Comparison of ENCODE assay signal across 11 cellular contexts in the genomic region with DNA sequence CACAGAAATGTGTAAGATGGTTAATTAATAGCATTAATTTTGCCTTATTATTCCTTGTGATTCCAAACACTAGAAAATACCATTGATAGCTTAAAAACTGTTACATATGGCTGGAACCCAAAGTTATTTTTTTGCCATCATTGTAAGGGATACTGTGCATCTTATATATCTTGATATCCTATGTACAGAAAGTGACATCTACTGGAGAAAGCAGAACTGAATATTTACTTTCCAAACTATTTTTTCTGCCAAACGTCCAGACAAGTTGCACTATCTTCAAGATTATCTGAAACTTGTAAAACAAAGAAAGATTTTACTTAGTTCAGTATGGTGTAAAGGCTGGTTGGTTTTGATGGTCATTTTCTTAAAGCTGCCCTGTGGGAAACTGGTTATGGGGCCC. TPM values are rescaled to one million over a fixed set of nuclear protein-coding genes. Genes with fewer than 3 reads are reported as not detected.
A peak's percentile ranks its signal among the peaks of the same experiment; 100 is the strongest.
DNase-seq lines count a peak whose midpoint lies in the region; ATAC-seq and TF ChIP-seq lines count a peak whose summit lies in the region.
"Had no signal": no experiment of that assay in that cellular context is flagged by ENCODE, and none has a peak within 500 bp of the region (broad histone marks: within the 10 kb centered on the region; RNA-seq: fewer than 3 reads in every experiment).

No MANE protein-coding gene starts in this region.

- H3K9me3 ChIP-seq in right cardiac atrium (ENCODE audit: control insufficient read depth, low read length) (no peaks in the 10 kb centered on the region), gastroesophageal sphincter (no peaks in the 10 kb centered on the region), vagina (no peaks in the 10 kb centered on the region)

- H3K36me3 ChIP-seq in gastroesophageal sphincter (no peaks in the 10 kb centered on the region), vagina (no peaks in the 10 kb centered on the region)

- TF ChIP-seq EP300 in gastroesophageal sphincter (IDR thresholded peaks at IDR 0.05): no peak

- ATAC-seq in Right ventricle myocardium superior (ENCODE audit: poor library complexity): peak; percentile 58
- no peak for ATAC-seq in right cardiac atrium
- no peak for ATAC-seq in gastroesophageal sphincter
- ATAC-seq in HG02884 (IDR thresholded peaks at IDR 0.05; ENCODE audit: unreplicated experiment): no peak
- no peak for ATAC-seq in HG02759 (IDR thresholded peaks at IDR 0.05; ENCODE audit: unreplicated experiment)
- ATAC-seq: CD8-positive, alpha-beta T cell had no signal

- H3K4me1 ChIP-seq in right cardiac atrium (ENCODE audit: control insufficient read depth, insufficient read depth, low read length): no peaks in the 10 kb centered on the region
- H3K4me1 ChIP-seq in gastroesophageal sphincter: peaks cover 0 to 20% (median 0%) of the 10 kb centered on the region in 3 donors
- H3K4me1 ChIP-seq in vagina: no peaks in the 10 kb centered on the region

- intact Hi-C loops in Right ventricle myocardium superior (cut with DNase I) (no loop called here), right cardiac atrium (cut with DNase I) (loop anchor here (2.0 to 10.0 kb wide), 4 partner anchors 249 to 629 kb away; no protein-coding TSS in a partner anchor), vagina (cut with DNase I) (no loop called here)

- TF ChIP-seq POLR2A in gastroesophageal sphincter (IDR thresholded peaks at IDR 0.05): no peak
- no peak for TF ChIP-seq POLR2A in vagina (IDR thresholded peaks at IDR 0.05)

- peak in 3 of 4 experiments; percentile 23 to 64 (median 39) for TF ChIP-seq CTCF in gastroesophageal sphincter (IDR thresholded peaks at IDR 0.05)
- TF ChIP-seq CTCF in vagina (IDR thresholded peaks at IDR 0.05): peak in 2 of 3 experiments; percentile 8 to 31

- H3K27ac ChIP-seq in right cardiac atrium (ENCODE audit: low read length) (no peak overlapping the region), gastroesophageal sphincter (peak overlapping the region in 3 of 4 donors; percentile 29 to 56 (median 34)), vagina (no peak overlapping the region)

- 0% methylated on average over 1 of the region's 1 CpG for WGBS in right cardiac atrium
- WGBS in gastroesophageal sphincter (ENCODE audit: low coverage in 1 of 2), 2 donors: 0 to 6% methylated on average over 1 of the region's 1 CpG

- H3K27me3 ChIP-seq in right cardiac atrium (ENCODE audit: control insufficient read depth, insufficient read depth) (no peaks in the 10 kb centered on the region), gastroesophageal sphincter (no peaks in the 10 kb centered on the region), vagina (no peaks in the 10 kb centered on the region)

- DNase-seq in Right ventricle myocardium superior (no peak), right cardiac atrium (no peak), SK-N-DZ (ENCODE audit: low spot score) (peak; percentile 34), vagina (ENCODE audit: extremely low spot score in 2 of 2) (no peak), D341Med (ENCODE audit: low spot score) (no peak)
- DNase-seq: CD8-positive, alpha-beta T cell; NCI-H187 treated with DMSO at 0.1 percent for 48 hours; stimulated activated CD4-positive, alpha-beta T cell treated with anti-CD3 and anti-CD28 coated beads, Interleukin-4, amount 100 ng/mL, for 1 hour had no signal

- H3K4me3 ChIP-seq in right cardiac atrium (ENCODE audit: low read length) (no peak overlapping the region), gastroesophageal sphincter (no peak overlapping the region), vagina (no peak overlapping the region)

RNA-seq across cellular contexts. Expression of gene MEIS2, which starts 33.3 kb away (rescaled TPM):
- total RNA-seq in Right ventricle myocardium superior: 43.9 TPM
- total RNA-seq in right cardiac atrium: 10 to 100 TPM; 28.9 to 33.4 (median 31.0) TPM
- 14.8 TPM for polyA plus RNA-seq in right cardiac atrium
- polyA plus RNA-seq in SK-N-DZ (2014; cell fraction: cytosol; rRNA removed): 133 and 168 TPM in 2 replicates
- 136 and 171 TPM in 2 replicates for polyA plus RNA-seq in SK-N-DZ (2014; cell fraction: nucleus; rRNA removed)
- total RNA-seq in gastroesophageal sphincter: 100 to 1,000 TPM in 1 of 4 donors, 10 to 100 TPM in 3; 43.1 to 108 (median 85.7) TPM
- 76.9 TPM for total RNA-seq in vagina
- total RNA-seq: CD8-positive, alpha-beta T cell had no signal

Comparison
In these comparisons a context has a peak if more than half of its experiments do, and no peak if none do; other contexts are left out.
1. intact Hi-C loops: an anchor here in right cardiac atrium (2.0 to 10.0 kb wide); none called in Right ventricle myocardium superior and vagina.
2. H3K27ac ChIP-seq: peak in gastroesophageal sphincter (3 of 4); none in right cardiac atrium (single experiment) and vagina (single experiment).